In the genomic region with DNA sequence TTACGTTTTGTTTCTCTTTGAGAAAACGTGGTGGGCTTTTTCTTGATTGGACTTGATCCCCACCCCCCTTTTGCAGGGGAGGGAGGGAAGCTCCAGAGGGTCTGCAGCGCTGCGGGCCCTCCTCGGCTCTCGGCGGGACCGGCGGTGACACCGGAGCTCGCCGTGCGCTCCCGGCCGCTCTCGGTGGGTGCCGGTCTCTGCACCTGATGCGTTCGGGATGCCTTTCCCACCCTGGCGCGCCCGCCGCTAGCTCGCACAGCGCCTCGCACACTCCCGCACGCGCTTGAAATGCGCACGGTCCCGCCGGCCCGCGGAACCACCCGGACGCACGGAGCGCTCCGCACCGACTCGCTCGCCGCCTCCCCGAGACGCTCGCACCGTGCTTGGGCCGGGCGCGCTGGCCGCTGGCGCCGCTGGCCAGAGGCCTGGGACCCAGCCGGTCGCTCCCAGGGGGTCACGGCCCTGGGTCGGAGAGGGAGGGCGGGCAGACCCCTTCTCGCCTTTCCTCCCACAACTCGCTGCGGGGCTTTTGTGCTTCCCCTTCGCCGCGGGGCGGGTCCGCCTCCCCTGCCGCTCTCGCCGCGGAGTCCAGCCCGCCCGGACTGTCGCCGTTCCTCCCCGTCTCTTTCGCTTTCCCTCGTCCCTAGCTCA, we compare ENCODE assay signal across 8 cellular contexts. TPM values are rescaled to one million over a fixed set of nuclear protein-coding genes. Genes with fewer than 3 reads are reported as not detected.
DNase-seq lines count a peak whose midpoint lies in the region; ATAC-seq and TF ChIP-seq lines count a peak whose summit lies in the region.

No MANE protein-coding gene starts in this region.

- H3K4me3 ChIP-seq in fibroblast of lung (replicated peaks in 1 of 4; ENCODE audit: control extremely low read depth in 1 of 4, insufficient read depth in 1 of 4, low read depth in 3 of 4, low read length in 4 of 4) = peak overlapping the region; percentile 45 to 82 (median 56)

- H3K9ac ChIP-seq in fibroblast of lung (ENCODE audit: insufficient read depth, low read length) = no peak overlapping the region

- POLR2A ChIA-PET in activated CD8-positive, alpha-beta T cell treated with anti-CD3 and anti-CD28 coated beads, Interleukin-2, amount 10 ng/mL, durations not matched to agents 7 days and 5 days (lab: Charles Lee) = interaction anchor here (0.7 to 1.3 kb wide), 4 partner anchors 12 to 165 kb away, joined by 3 to 4 read pairs (median 3); no protein-coding TSS in a partner anchor

- peak overlapping the region; percentile 83 for H3K4me3 Mint-ChIP-seq in activated CD8-positive, alpha-beta T cell treated with anti-CD3 and anti-CD28 coated beads, Interleukin-2, amount 10 ng/mL, durations not matched to agents 7 days and 5 days
- H3K4me3 Mint-ChIP-seq in natural killer cell = peak overlapping the region; percentile 97

- H3K79me2 ChIP-seq in fibroblast of lung (ENCODE audit: control insufficient read depth, insufficient read depth, low read length) = no peaks in the 10 kb centered on the region

- peak overlapping the region; percentile 68 for H3K4me2 ChIP-seq in fibroblast of lung (ENCODE audit: extremely low read depth, insufficient read depth, low read length)

- H3K27me3 ChIP-seq in fibroblast of lung (ENCODE audit: control insufficient read depth, insufficient read depth, low read length) = peaks cover 27% of the 10 kb centered on the region

- H4K20me1 ChIP-seq in fibroblast of lung (ENCODE audit: control insufficient read depth, extremely low read depth, insufficient read depth, low read length) = no peaks in the 10 kb centered on the region

- peak; percentile 56 for ATAC-seq in activated CD8-positive, alpha-beta T cell treated with anti-CD3 and anti-CD28 coated beads, Interleukin-2, amount 10 ng/mL, durations not matched to agents 7 days and 5 days
- ATAC-seq in natural killer cell (peak; percentile 8 to 33 (median 12)), GM18519 (IDR thresholded peaks at IDR 0.05; ENCODE audit: low FRiP score, unreplicated experiment) (no peak)

- DNase-seq in NCI-H748 (lab: John Stamatoyannopoulos, UW; ENCODE audit: unreplicated experiment) (peak; percentile 60), NCI-H748 treated with DMSO at 0.1 percent for 48 hours (lab: John Stamatoyannopoulos, UW) (no peak), fibroblast of lung (ENCODE audit: low read depth in 2 of 2) (peak in 1 of 2 donors; percentile 21), natural killer cell (no peak), SIG-M5 treated with dmso at 0.1 percent for 504 hours (lab: John Stamatoyannopoulos, UW; ENCODE audit: unreplicated experiment) (no peak), inferior parietal cortex (ENCODE audit: extremely low spot score) (no peak)
- peak; percentile 47 for DNase-seq in activated CD8-positive, alpha-beta T cell treated with anti-CD3 and anti-CD28 coated beads, Interleukin-2, amount 10 ng/mL, durations not matched to agents 7 days and 5 days

- CTCF ChIA-PET in activated CD8-positive, alpha-beta T cell treated with anti-CD3 and anti-CD28 coated beads, Interleukin-2, amount 10 ng/mL, durations not matched to agents 7 days and 5 days (lab: Charles Lee) = interaction anchor here (1.0 to 4.1 kb wide), 10 partner anchors 12 to 200 kb away, joined by 3 to 23 read pairs (median 4); no protein-coding TSS in a partner anchor

- no peaks in the 10 kb centered on the region for H3K36me3 ChIP-seq in fibroblast of lung (ENCODE audit: control insufficient read depth, insufficient read depth, low read length)

- peak overlapping the region; percentile 41 for H2AFZ ChIP-seq in fibroblast of lung (ENCODE audit: low read length)

- H3K4me1 Mint-ChIP-seq in activated CD8-positive, alpha-beta T cell treated with anti-CD3 and anti-CD28 coated beads, Interleukin-2, amount 10 ng/mL, durations not matched to agents 7 days and 5 days (ENCODE audit: low read depth) = peaks cover 25% of the 10 kb centered on the region
- H3K4me1 Mint-ChIP-seq in natural killer cell = peaks cover 43 to 60% of the 10 kb centered on the region in 2 donors

- H3K36me3 Mint-ChIP-seq in activated CD8-positive, alpha-beta T cell treated with anti-CD3 and anti-CD28 coated beads, Interleukin-2, amount 10 ng/mL, durations not matched to agents 7 days and 5 days (ENCODE audit: low read depth) = peaks cover 13% of the 10 kb centered on the region
- H3K36me3 Mint-ChIP-seq in natural killer cell = peaks cover 6% of the 10 kb centered on the region

- H3K9me3 Mint-ChIP-seq in activated CD8-positive, alpha-beta T cell treated with anti-CD3 and anti-CD28 coated beads, Interleukin-2, amount 10 ng/mL, durations not matched to agents 7 days and 5 days (ENCODE audit: insufficient read depth) = no peaks in the 10 kb centered on the region
- no peaks in the 10 kb centered on the region for H3K9me3 Mint-ChIP-seq in natural killer cell

- TF ChIP-seq CTCF in fibroblast of lung (conservative IDR thresholded peaks at IDR 0.05 in 1 of 2, IDR thresholded peaks at IDR 0.05 in 1 of 2; ENCODE audit: low read depth in 1 of 2, low read length in 2 of 2) = no peak
- no peak for TF ChIP-seq CTCF in natural killer cell (IDR thresholded peaks at IDR 0.05)

- H3K27ac ChIP-seq in fibroblast of lung (ENCODE audit: insufficient read depth, low read length) = no peak overlapping the region

- peaks cover 46% of the 10 kb centered on the region for H3K27me3 Mint-ChIP-seq in activated CD8-positive, alpha-beta T cell treated with anti-CD3 and anti-CD28 coated beads, Interleukin-2, amount 10 ng/mL, durations not matched to agents 7 days and 5 days (ENCODE audit: low read depth)
- H3K27me3 Mint-ChIP-seq in natural killer cell (ENCODE audit: low read depth in 2 of 2) = no peaks in the 10 kb centered on the region

- intact Hi-C loops in natural killer cell (cut with micrococcal nuclease) = loop anchor here (1.0 to 5.0 kb wide), 2 partner anchors 15 to 37 kb away; no protein-coding TSS in a partner anchor

- no peaks in the 10 kb centered on the region for H3K9me3 ChIP-seq in fibroblast of lung (ENCODE audit: control insufficient read depth, insufficient read depth, low read depth, low read length)

- no peaks in the 10 kb centered on the region for H3K4me1 ChIP-seq in fibroblast of lung (ENCODE audit: control insufficient read depth, extremely low read depth, insufficient read depth, low read length)

- H3K27ac Mint-ChIP-seq in activated CD8-positive, alpha-beta T cell treated with anti-CD3 and anti-CD28 coated beads, Interleukin-2, amount 10 ng/mL, durations not matched to agents 7 days and 5 days = peak overlapping the region; percentile 61
- peak overlapping the region; percentile 98 to 100 for H3K27ac Mint-ChIP-seq in natural killer cell

RNA-seq across cellular contexts. Expression of gene ZBTB16, which starts 1.0 kb away (rescaled TPM):
- 10 to 100 TPM; 16.3 to 16.4 TPM for total RNA-seq in activated CD8-positive, alpha-beta T cell treated with anti-CD3 and anti-CD28 coated beads, Interleukin-2, amount 10 ng/mL, durations not matched to agents 7 days and 5 days
- total RNA-seq in fibroblast of lung = 0.26 TPM in 1 of 2 replicates, not detected in the other
- polyA plus RNA-seq in fibroblast of lung = not detected in 2 replicates
- polyA plus RNA-seq in fibroblast of lung (2012) = not detected in 2 replicates
- polyA minus RNA-seq in fibroblast of lung (ENCODE audit: low replicate concordance) = not detected in 2 replicates
- total RNA-seq in natural killer cell = 100 to 1,000 TPM; 104 to 224 (median 156) TPM

Comparison
In these comparisons a context has a peak if more than half of its experiments do, and no peak if none do; other contexts are left out.
1. DNase-seq: peak in NCI-H748 (single experiment) and activated CD8-positive, alpha-beta T cell treated with anti-CD3 and anti-CD28 coated beads, Interleukin-2, amount 10 ng/mL, durations not matched to agents 7 days and 5 days (single experiment); none in NCI-H748 treated with DMSO at 0.1 percent for 48 hours (single experiment), natural killer cell (single experiment), SIG-M5 treated with dmso at 0.1 percent for 504 hours (single experiment) and inferior parietal cortex (single experiment).
2. RNA of gene ZBTB16, which starts 1.0 kb away (total RNA-seq): 104 to 224 TPM in natural killer cell and 16.3 to 16.4 TPM in activated CD8-positive, alpha-beta T cell treated with anti-CD3 and anti-CD28 coated beads, Interleukin-2, amount 10 ng/mL, durations not matched to agents 7 days and 5 days; 0.26 TPM in fibroblast of lung; every median in the first group is over 10 times any median in the second.